8 cellular contexts compared by ENCODE assay signal in the genomic region with DNA sequence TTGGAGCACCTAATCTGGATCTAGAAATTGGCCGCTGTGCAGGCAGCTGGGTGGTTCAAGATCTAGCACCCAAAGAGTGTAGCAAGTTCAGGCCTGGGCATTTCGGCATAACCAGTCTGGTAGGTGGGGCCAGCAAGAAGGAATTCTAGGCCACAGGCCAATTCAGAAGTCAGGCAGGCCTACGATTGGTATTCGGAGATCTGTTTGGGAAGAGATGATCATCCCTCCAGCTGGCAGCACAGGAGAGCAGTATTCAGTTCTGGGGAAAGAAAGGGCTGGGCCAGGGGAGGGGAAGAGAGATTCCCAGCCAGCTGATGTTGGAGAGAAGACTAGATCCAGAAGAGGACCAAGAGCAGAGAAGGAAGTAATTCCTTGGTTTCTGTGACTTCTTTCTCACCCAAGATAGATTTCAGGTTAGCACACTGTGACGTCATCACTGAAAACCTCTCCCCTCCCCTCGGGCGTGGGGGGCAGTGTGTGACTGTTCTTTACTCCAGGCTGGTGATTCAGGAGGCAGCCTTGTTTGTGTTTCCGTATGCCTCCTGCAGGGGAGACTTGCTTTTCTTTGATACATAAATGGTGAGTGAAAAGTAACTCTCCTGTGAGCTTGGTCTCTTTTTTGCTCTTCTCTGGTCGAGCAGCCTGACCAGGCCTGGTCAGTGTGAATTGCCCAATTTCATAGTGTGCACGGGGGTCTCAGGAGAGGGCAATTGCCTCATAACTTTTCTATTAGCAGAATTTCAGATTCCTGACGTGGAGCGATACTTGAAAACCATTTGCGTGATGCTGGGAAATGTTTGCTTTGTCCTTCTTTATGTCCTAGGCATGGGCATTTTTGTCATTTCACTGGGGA.
DNase-seq lines count a peak whose midpoint lies in the region; ATAC-seq and TF ChIP-seq lines count a peak whose summit lies in the region.

No MANE protein-coding gene starts in this region.

- H3K9me3 ChIP-seq in ascending aorta, result no peaks in the 10 kb centered on the region

- TF ChIP-seq CTCF in ascending aorta (IDR thresholded peaks at IDR 0.05), result peak; percentile 26 to 40 (median 27)

- ATAC-seq in HG02571 (IDR thresholded peaks at IDR 0.05; ENCODE audit: unreplicated experiment) (no peak), HG03159 (IDR thresholded peaks at IDR 0.05; ENCODE audit: unreplicated experiment) (no peak), HG03280 (IDR thresholded peaks at IDR 0.05; ENCODE audit: unreplicated experiment) (no peak)

- no peaks in the 10 kb centered on the region for H3K36me3 ChIP-seq in ascending aorta

- H3K4me3 ChIP-seq in ascending aorta, result peak overlapping the region; percentile 18 to 23

- DNase-seq in HK-2 (ENCODE audit: unreplicated experiment) (peak; percentile 28), ascending aorta (ENCODE audit: low spot score in 2 of 2) (peak; percentile 21 to 89), hepatic stellate cell (ENCODE audit: low spot score) (peak; percentile 76), stromal cell of bone marrow (ENCODE audit: low read depth) (peak; percentile 73), SKM-1 (lab: John Stamatoyannopoulos, UW; ENCODE audit: unreplicated experiment) (no peak)

- peak overlapping the region; percentile 68 to 70 for H3K27ac ChIP-seq in ascending aorta

- peaks cover 11 to 34% of the 10 kb centered on the region in 2 donors for H3K4me1 ChIP-seq in ascending aorta

- no peaks in the 10 kb centered on the region for H3K27me3 ChIP-seq in ascending aorta

- intact Hi-C loops in ascending aorta (cut with DNase I), result loop anchor here (2.0 to 5.0 kb wide), 5 partner anchors 49 to 899 kb away; a partner anchor contains a TSS
